Comparison of ENCODE assay signal across 8 cellular contexts in the genomic region with DNA sequence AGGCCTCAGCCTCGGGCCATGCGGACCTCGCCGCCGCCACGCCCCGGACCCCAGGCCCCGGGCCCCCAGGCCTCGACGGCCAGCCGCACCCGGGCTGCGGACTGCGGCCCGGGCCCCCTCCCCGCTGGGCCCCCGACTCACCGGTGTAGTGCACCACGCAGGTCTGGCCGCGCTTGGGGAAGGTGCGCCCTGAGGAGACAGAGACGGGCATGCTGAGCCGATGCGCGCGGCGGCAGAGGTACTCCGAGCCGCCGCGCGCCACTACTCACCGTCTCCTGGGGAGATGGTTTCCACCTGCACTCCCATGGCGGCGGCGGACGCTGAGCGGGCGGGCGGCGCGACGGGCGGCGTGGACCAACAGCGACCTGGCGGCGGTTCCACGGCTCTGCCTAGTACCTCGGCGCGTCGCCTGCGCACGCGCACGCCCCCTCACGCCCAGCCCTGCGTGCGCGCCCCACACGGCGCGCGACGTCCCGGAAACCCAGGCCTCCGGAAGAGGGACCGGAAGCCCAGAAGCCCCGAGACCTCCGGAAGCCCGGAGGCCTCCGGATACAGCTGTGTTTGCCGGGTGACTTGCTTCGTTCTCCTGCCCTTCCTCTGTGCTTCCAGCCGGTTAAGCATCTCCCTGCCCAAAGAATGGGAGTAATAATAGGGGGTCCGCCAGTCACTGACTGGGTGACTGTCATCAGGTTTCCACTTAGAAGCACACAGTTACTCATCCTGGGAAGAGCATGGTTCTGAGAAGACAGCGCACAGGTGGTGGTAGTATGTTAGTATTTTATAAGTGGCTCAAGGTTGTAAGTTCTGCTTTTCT. TPM values are rescaled to one million over a fixed set of nuclear protein-coding genes. Genes with fewer than 3 reads are reported as not detected.
A peak's percentile ranks its signal among the peaks of the same experiment; 100 is the strongest.
DNase-seq lines count a peak whose midpoint lies in the region; ATAC-seq and TF ChIP-seq lines count a peak whose summit lies in the region.

A gene (minus strand): TSS at position 362 of the 814 bp plus-strand sequence. CDS start 56 bp downstream, at position 306.

- peak within 1 kb of the TSS; percentile 86 for H3K4me3 ChIP-seq in BE2C (ENCODE audit: low read depth, low read length)
- H3K4me3 ChIP-seq in colonic mucosa, result peak within 1 kb of the TSS; percentile 81

- H3K27ac ChIP-seq in colonic mucosa, result peak within 1 kb of the TSS; percentile 79

- no peaks in the 10 kb centered on the region for H3K9me3 ChIP-seq in BE2C
- no peaks in the 10 kb centered on the region for H3K9me3 ChIP-seq in colonic mucosa

- DNase-seq in BE2C, result peak; percentile 85
- peak; percentile 77 to 96 for DNase-seq in NCI-H526 (lab: John Stamatoyannopoulos, UW)
- DNase-seq in activated CD4-positive, alpha-beta T cell treated with anti-CD3 and anti-CD28 coated beads for 48 hours, result peak; percentile 94
- peak; percentile 93 for DNase-seq in colonic mucosa
- peak; percentile 97 for DNase-seq in left kidney (ENCODE audit: low read depth, low spot score)
- peak; percentile 89 to 90 for DNase-seq in stimulated activated CD4-positive, alpha-beta T cell treated with anti-CD3 and anti-CD28 coated beads, Interleukin-2, amount 100 ng/mL, for 24 hours

- H3K36me3 ChIP-seq in BE2C, result no peaks in the 10 kb centered on the region
- H3K36me3 ChIP-seq in colonic mucosa, result no peaks in the 10 kb centered on the region

- H3K4me1 ChIP-seq in BE2C (no peaks in the 10 kb centered on the region), colonic mucosa (peaks cover 14% of the 10 kb centered on the region)

- H3K27me3 ChIP-seq in BE2C (no peaks in the 10 kb centered on the region), colonic mucosa (no peaks in the 10 kb centered on the region)

- intact Hi-C loops in colonic mucosa (cut with DNase I), result loop anchor here (5.0 to 10.0 kb wide), 3 partner anchors 44 to 72 kb away; a partner anchor contains a TSS

- peak within 1 kb of the TSS; percentile 85 to 87 for H3K9ac ChIP-seq in colonic mucosa (ENCODE audit: low read depth in 2 of 2, low read length in 2 of 2)

- TF ChIP-seq CTCF in BE2C (IDR thresholded peaks at IDR 0.05; ENCODE audit: low read depth, low read length), result no peak
- TF ChIP-seq CTCF in colonic mucosa (IDR thresholded peaks at IDR 0.05), result peak; percentile 17

- ATAC-seq in GM19328 (IDR thresholded peaks at IDR 0.05; ENCODE audit: unreplicated experiment) (peak; percentile 86), HG03469 (IDR thresholded peaks at IDR 0.05; ENCODE audit: unreplicated experiment) (peak; percentile 79)

RNA-seq across cellular contexts. Expression of the gene that starts here (rescaled TPM):
- 186 TPM for polyA plus RNA-seq in BE2C (2012; ENCODE audit: insufficient read depth, insufficient read length, low read depth)
- total RNA-seq in colonic mucosa, result 100 to 1,000 TPM; 307 to 310 TPM

Comparison
In these comparisons a context has a peak if more than half of its experiments do, and no peak if none do; other contexts are left out.
1. Peak in every context shown above with its lines: DNase-seq, ATAC-seq, H3K4me3 ChIP-seq and H3K27ac ChIP-seq.